8 cellular contexts compared by ENCODE assay signal in genomic region chr1:53195913-53196484, GRCh38. TPM values are rescaled to one million over a fixed set of nuclear protein-coding genes. Genes with fewer than 3 reads are reported as not detected.
DNase-seq lines count a peak whose midpoint lies in the region; ATAC-seq lines count a peak whose summit lies in the region.

No MANE protein-coding gene starts in this region.

- ATAC-seq in GM18858 (IDR thresholded peaks at IDR 0.05; ENCODE audit: unreplicated experiment) (peak; percentile 16), HG02884 (IDR thresholded peaks at IDR 0.05; ENCODE audit: unreplicated experiment) (peak; percentile 14)
- ATAC-seq in activated T-cell treated with anti-CD3 and anti-CD28 coated beads, Interleukin-2, amount 50 U/mL, for 72 hours (replicated peaks in 1 of 2) = peak; percentile 22 to 42
- peak; percentile 21 for ATAC-seq in stimulated activated naive CD8-positive, alpha-beta T cell treated with anti-CD3 and anti-CD28 coated beads, Interleukin-15, amount 100 ng/mL, for 72 hours

- peaks cover 11 to 13% of the 10 kb centered on the region in 2 donors for H3K36me3 Mint-ChIP-seq in activated T-cell treated with anti-CD3 and anti-CD28 coated beads, Interleukin-2, amount 50 U/mL, for 72 hours (ENCODE audit: insufficient read depth in 2 of 2)

- H3K9ac ChIP-seq in iPS-15b (ENCODE audit: low read depth, low read length) = no peak overlapping the region

- peaks cover 14% of the 10 kb centered on the region for H3K27me3 ChIP-seq in iPS-15b (ENCODE audit: control insufficient read depth, insufficient read depth, low read length)

- H3K9me3 Mint-ChIP-seq in activated T-cell treated with anti-CD3 and anti-CD28 coated beads, Interleukin-2, amount 50 U/mL, for 72 hours = no peaks in the 10 kb centered on the region
- no peaks in the 10 kb centered on the region for H3K9me3 Mint-ChIP-seq in stimulated activated naive CD8-positive, alpha-beta T cell treated with anti-CD3 and anti-CD28 coated beads, Interleukin-15, amount 100 ng/mL, for 72 hours

- H3K4me3 ChIP-seq in iPS-15b (ENCODE audit: low read depth, low read length) = peak overlapping the region; percentile 44

- H3K4me1 Mint-ChIP-seq in activated T-cell treated with anti-CD3 and anti-CD28 coated beads, Interleukin-2, amount 50 U/mL, for 72 hours (ENCODE audit: low read depth) = peaks cover 26% of the 10 kb centered on the region
- H3K4me1 Mint-ChIP-seq in stimulated activated naive CD8-positive, alpha-beta T cell treated with anti-CD3 and anti-CD28 coated beads, Interleukin-15, amount 100 ng/mL, for 72 hours = peaks cover 25% of the 10 kb centered on the region

- no peaks in the 10 kb centered on the region for H3K36me3 ChIP-seq in iPS-15b (ENCODE audit: control insufficient read depth, insufficient read depth, low read length)

- H3K4me3 Mint-ChIP-seq in activated T-cell treated with anti-CD3 and anti-CD28 coated beads, Interleukin-2, amount 50 U/mL, for 72 hours = peak overlapping the region; percentile 90 to 96
- peak overlapping the region; percentile 85 to 96 for H3K4me3 Mint-ChIP-seq in stimulated activated naive CD8-positive, alpha-beta T cell treated with anti-CD3 and anti-CD28 coated beads, Interleukin-15, amount 100 ng/mL, for 72 hours

- H3K4me1 ChIP-seq in iPS-15b (ENCODE audit: control insufficient read depth, insufficient read depth, low read length) = peaks cover 13% of the 10 kb centered on the region

- no peaks in the 10 kb centered on the region for H3K9me3 ChIP-seq in iPS-15b (ENCODE audit: control insufficient read depth, insufficient read depth, low read length)

- H3K27ac Mint-ChIP-seq in activated T-cell treated with anti-CD3 and anti-CD28 coated beads, Interleukin-2, amount 50 U/mL, for 72 hours = peak overlapping the region; percentile 98
- H3K27ac Mint-ChIP-seq in stimulated activated naive CD8-positive, alpha-beta T cell treated with anti-CD3 and anti-CD28 coated beads, Interleukin-15, amount 100 ng/mL, for 72 hours = peak overlapping the region; percentile 84 to 98

- no peak for DNase-seq in activated T-cell treated with anti-CD3 and anti-CD28 coated beads, Interleukin-2, amount 50 U/mL, for 72 hours
- no peak for DNase-seq in stimulated activated naive CD8-positive, alpha-beta T cell treated with anti-CD3 and anti-CD28 coated beads, Interleukin-15, amount 100 ng/mL, for 72 hours
- DNase-seq in SK-N-DZ (ENCODE audit: low spot score) = no peak
- DNase-seq in NCI-H2081 treated with DMSO at 0.1 percent for 48 hours (lab: John Stamatoyannopoulos, UW) = no peak
- DNase-seq in stimulated activated CD4-positive, alpha-beta T cell treated with anti-CD3 and anti-CD28 coated beads, Interleukin-12 subunit alpha, Interleukin-12 subunit beta, amount 100 ng/mL, for 4 hours = no peak

- H3K27me3 Mint-ChIP-seq in activated T-cell treated with anti-CD3 and anti-CD28 coated beads, Interleukin-2, amount 50 U/mL, for 72 hours (ENCODE audit: low read depth) = no peaks in the 10 kb centered on the region
- no peaks in the 10 kb centered on the region for H3K27me3 Mint-ChIP-seq in stimulated activated naive CD8-positive, alpha-beta T cell treated with anti-CD3 and anti-CD28 coated beads, Interleukin-15, amount 100 ng/mL, for 72 hours

RNA-seq across cellular contexts. Expression of gene CPT2, which starts 0.6 kb away (rescaled TPM):
- 10 to 100 TPM; 21.9 to 25.3 TPM for total RNA-seq in activated T-cell treated with anti-CD3 and anti-CD28 coated beads, Interleukin-2, amount 50 U/mL, for 72 hours
- polyA plus RNA-seq in SK-N-DZ (2014; cell fraction: cytosol; rRNA removed) = 33.1 and 35.5 TPM in 2 replicates
- 11.1 and 11.5 TPM in 2 replicates for polyA plus RNA-seq in SK-N-DZ (2014; cell fraction: nucleus; rRNA removed)

RNA-seq across cellular contexts. Expression of gene CZIB, which starts 24.4 kb away (rescaled TPM):
- 10 to 100 TPM; 43.1 to 43.4 TPM for total RNA-seq in activated T-cell treated with anti-CD3 and anti-CD28 coated beads, Interleukin-2, amount 50 U/mL, for 72 hours
- 61.1 and 72.1 TPM in 2 replicates for polyA plus RNA-seq in SK-N-DZ (2014; cell fraction: cytosol; rRNA removed)
- 122 and 191 TPM in 2 replicates for polyA plus RNA-seq in SK-N-DZ (2014; cell fraction: nucleus; rRNA removed)

RNA-seq across cellular contexts. Expression of gene MAGOH, which starts 42.3 kb away (rescaled TPM):
- 10 to 100 TPM; 65.2 TPM for total RNA-seq in activated T-cell treated with anti-CD3 and anti-CD28 coated beads, Interleukin-2, amount 50 U/mL, for 72 hours
- polyA plus RNA-seq in SK-N-DZ (2014; cell fraction: cytosol; rRNA removed) = 48.8 and 55.6 TPM in 2 replicates
- 25.5 and 29.0 TPM in 2 replicates for polyA plus RNA-seq in SK-N-DZ (2014; cell fraction: nucleus; rRNA removed)

RNA-seq across cellular contexts. Expression of gene SLC1A7, which starts 53.6 kb away (rescaled TPM):
- not detected for total RNA-seq in activated T-cell treated with anti-CD3 and anti-CD28 coated beads, Interleukin-2, amount 50 U/mL, for 72 hours
- polyA plus RNA-seq in SK-N-DZ (2014; cell fraction: cytosol; rRNA removed) = 0.68 and 0.79 TPM in 2 replicates
- polyA plus RNA-seq in SK-N-DZ (2014; cell fraction: nucleus; rRNA removed) = 2.2 and 2.3 TPM in 2 replicates
